Comparison of ENCODE assay signal across 1 cellular context in genomic region chr14:50116221-50116956, GRCh38.
A peak's percentile ranks its signal among the peaks of the same experiment; 100 is the strongest.
TF ChIP-seq lines count a peak whose summit lies in the region.

Gene VCPKMT, minus strand, starts transcription at chr14:50116572. Its CDS starts 20 bp downstream, at chr14:50116552.

TF ChIP-seq in HepG2, 621 proteins besides CTCF, POLR2A, EP300 and RAD21 (continued from another document and continues in another):
- TF ChIP-seq ZNF646 (CRISPR knock-in tag; IDR thresholded peaks at IDR 0.05) (0 out of 2 replicates have a peak, but pooled peaks have one; percentile 30), TOPORS (CRISPR knock-in tag; IDR thresholded peaks at IDR 0.05) (peak; percentile 69; the same call in 1 of the 2 replicates), ZBTB4 (CRISPR knock-in tag; IDR thresholded peaks at IDR 0.05; ENCODE audit: borderline replicate concordance) (0 out of 2 replicates have a peak, but pooled peaks have one; percentile 59), ZFP36L1 (CRISPR knock-in tag; IDR thresholded peaks at IDR 0.05) (peak; percentile 72; the same call in 1 of the 2 replicates), RARG (CRISPR knock-in tag; IDR thresholded peaks at IDR 0.05; ENCODE audit: low read depth) (no peak), SP140L (CRISPR knock-in tag; IDR thresholded peaks at IDR 0.05; ENCODE audit: borderline replicate concordance) (no peak), RNF2 (conservative IDR thresholded peaks at IDR 0.05; ENCODE audit: low read depth) (peak; percentile 62; the same call in 1 of the 2 replicates), MEF2D (CRISPR knock-in tag; IDR thresholded peaks at IDR 0.05) (no peak), IKZF1 (IDR thresholded peaks at IDR 0.05) (no peak), ZNF280D (CRISPR knock-in tag; IDR thresholded peaks at IDR 0.05) (no peak), ZSCAN12 (CRISPR knock-in tag; IDR thresholded peaks at IDR 0.05) (no peak), NFE2 (CRISPR knock-in tag; IDR thresholded peaks at IDR 0.05) (no peak), RBM22 (optimal IDR thresholded peaks at IDR 0.05; ENCODE audit: low read length) (peak; percentile 62), MTA3 (CRISPR knock-in tag; IDR thresholded peaks at IDR 0.05) (no peak), ISX (CRISPR knock-in tag; conservative IDR thresholded peaks at IDR 0.05) (no peak), ZNF18 (CRISPR knock-in tag; IDR thresholded peaks at IDR 0.05; ENCODE audit: insufficient replicate concordance) (no peak), BRF2 (CRISPR knock-in tag; IDR thresholded peaks at IDR 0.05) (no peak), E2F2 (CRISPR knock-in tag; IDR thresholded peaks at IDR 0.05; ENCODE audit: borderline replicate concordance) (peak; percentile 74; the same call in 1 of the 2 replicates), ZNF83 (CRISPR knock-in tag; IDR thresholded peaks at IDR 0.05; ENCODE audit: borderline replicate concordance) (no peak), MAZ (IDR thresholded peaks at IDR 0.05; ENCODE audit: borderline replicate concordance, low read depth, low read length) (peak; percentile 64), MAZ (CRISPR knock-in tag; IDR thresholded peaks at IDR 0.05; ENCODE audit: low read depth) (0 out of 2 replicates have a peak, but pooled peaks have one; percentile 56), MXI1 (IDR thresholded peaks at IDR 0.05; ENCODE audit: borderline replicate concordance, low read depth, low read length) (peak; percentile 85; the same call in 2 of the 3 replicates), ZMYM3 (CRISPR knock-in tag; IDR thresholded peaks at IDR 0.05) (peak; percentile 50; the same call in 1 of the 2 replicates), HNRNPH1 (optimal IDR thresholded peaks at IDR 0.05; ENCODE audit: low read depth, low read length) (no peak), ZNF891 (CRISPR knock-in tag; IDR thresholded peaks at IDR 0.05) (peak; percentile 57; the same call in 1 of the 2 replicates), SIX4 (CRISPR knock-in tag; IDR thresholded peaks at IDR 0.05) (0 out of 2 replicates have a peak, but pooled peaks have one; percentile 41), TP53 (CRISPR knock-in tag; conservative IDR thresholded peaks at IDR 0.05) (no peak), EZH2 (conservative IDR thresholded peaks at IDR 0.05; ENCODE audit: low read depth, low read length) (no peak), ZBTB10 (CRISPR knock-in tag; IDR thresholded peaks at IDR 0.05; ENCODE audit: borderline replicate concordance) (peak; percentile 42; the same call in 1 of the 2 replicates), ZNF780A (CRISPR knock-in tag; IDR thresholded peaks at IDR 0.05) (no peak), ATF6 (CRISPR knock-in tag; conservative IDR thresholded peaks at IDR 0.05) (0 out of 2 replicates have a peak, but pooled peaks have one; percentile 25), ZSCAN30 (CRISPR knock-in tag; IDR thresholded peaks at IDR 0.05) (no peak), SOX13 (IDR thresholded peaks at IDR 0.05) (no peak; the same call in 1 of the 2 replicates), SOX13 (CRISPR knock-in tag; conservative IDR thresholded peaks at IDR 0.05 in 1 of 2, IDR thresholded peaks at IDR 0.05 in 1 of 2) (peak in 1 of 2 experiments; percentile 89; a peak in 2 of 4 replicates), ATF5 (CRISPR knock-in tag; IDR thresholded peaks at IDR 0.05; ENCODE audit: low read depth) (no peak)
